Comparison of ENCODE assay signal across 1 cellular context in genomic region chr2:88016086-88016947, GRCh38.
A peak's percentile ranks its signal among the peaks of the same experiment; 100 is the strongest.
TF ChIP-seq lines count a peak whose summit lies in the region.

Gene RNU2-63P, minus strand, starts transcription at chr2:88016547.

TF ChIP-seq in H1, 55 proteins besides CTCF, POLR2A, EP300 and RAD21 (continued from another document):
- TF ChIP-seq ATF2 (IDR thresholded peaks at IDR 0.05; ENCODE audit: low read length) (peak; percentile 96), CHD2 (IDR thresholded peaks at IDR 0.05; ENCODE audit: low read length) (peak; percentile 10; the same call in 1 of the 2 replicates), SAP30 (IDR thresholded peaks at IDR 0.05; ENCODE audit: insufficient read depth, insufficient replicate concordance, low read length) (no peak), CTBP2 (IDR thresholded peaks at IDR 0.05; ENCODE audit: borderline replicate concordance, insufficient read depth, insufficient read length, low read length) (no peak), CHD7 (IDR thresholded peaks at IDR 0.05; ENCODE audit: insufficient replicate concordance, low read length) (peak; percentile 88), SIRT6 (IDR thresholded peaks at IDR 0.05; ENCODE audit: low read length) (no peak), RXRA (IDR thresholded peaks at IDR 0.05; ENCODE audit: insufficient read depth, low read depth, low read length) (no peak), SIX5 (IDR thresholded peaks at IDR 0.05; ENCODE audit: low read depth, low read length) (no peak), CHD1 (IDR thresholded peaks at IDR 0.05; ENCODE audit: low read depth, low read length) (no peak), KDM4A (IDR thresholded peaks at IDR 0.05; ENCODE audit: low read depth, low read length, severe bottlenecking) (no peak), TAF7 (optimal IDR thresholded peaks at IDR 0.05; ENCODE audit: borderline replicate concordance, low read depth, low read length) (peak; percentile 100), E2F6 (IDR thresholded peaks at IDR 0.05) (no peak), SUZ12 (IDR thresholded peaks at IDR 0.05; ENCODE audit: low read length) (no peak), PHF8 (conservative IDR thresholded peaks at IDR 0.05; ENCODE audit: low read depth, low read length) (0 out of 2 replicates have a peak, but pooled peaks have one; percentile 4), NANOG (IDR thresholded peaks at IDR 0.05; ENCODE audit: insufficient read depth, low read depth, low read length, poor library complexity, severe bottlenecking) (no peak), CBX8 (IDR thresholded peaks at IDR 0.05; ENCODE audit: borderline replicate concordance, low read depth, low read length) (no peak), CEBPB (IDR thresholded peaks at IDR 0.05; ENCODE audit: low read depth, low read length) (no peak), FOSL1 (IDR thresholded peaks at IDR 0.05; ENCODE audit: insufficient read depth, low read depth, low read length) (no peak), JUND (IDR thresholded peaks at IDR 0.05; ENCODE audit: low read length) (peak; percentile 82), TEAD4 (IDR thresholded peaks at IDR 0.05; ENCODE audit: low read depth, low read length) (no peak), EGR1 (IDR thresholded peaks at IDR 0.05; ENCODE audit: borderline replicate concordance, low read depth, low read length) (peak; percentile 93), HDAC6 (IDR thresholded peaks at IDR 0.05; ENCODE audit: low read depth, low read length) (no peak), SP4 (IDR thresholded peaks at IDR 0.05; ENCODE audit: low read length) (peak; percentile 75), JUN (IDR thresholded peaks at IDR 0.05; ENCODE audit: low read depth, low read length) (no peak), EZH2 (IDR thresholded peaks at IDR 0.05; ENCODE audit: low read depth, low read length, severe bottlenecking) (no peak), MAFK (IDR thresholded peaks at IDR 0.05; ENCODE audit: low read depth, low read length) (0 out of 2 replicates have a peak, but pooled peaks have one; percentile 1), KDM1A (IDR thresholded peaks at IDR 0.05; ENCODE audit: borderline replicate concordance, low read length) (no peak), HDAC2 (IDR thresholded peaks at IDR 0.05; ENCODE audit: borderline replicate concordance in 1 of 2, low read depth in 2 of 2, low read length in 2 of 2) (peak in 1 of 2 experiments; percentile 58; a peak in 2 of 4 replicates), GABPA (IDR thresholded peaks at IDR 0.05; ENCODE audit: borderline replicate concordance, insufficient read depth, low read length) (no peak), GTF2F1 (IDR thresholded peaks at IDR 0.05; ENCODE audit: borderline replicate concordance, low read depth, low read length) (peak; percentile 100), ZNF274 (IDR thresholded peaks at IDR 0.05; ENCODE audit: borderline replicate concordance, extremely low read depth, low read length) (no peak), POU5F1 (IDR thresholded peaks at IDR 0.05; ENCODE audit: low read depth, low read length) (no peak), SP1 (IDR thresholded peaks at IDR 0.05; ENCODE audit: low read depth, low read length) (peak; percentile 94), ASH2L (IDR thresholded peaks at IDR 0.05; ENCODE audit: low read length) (no peak), SP2 (IDR thresholded peaks at IDR 0.05; ENCODE audit: low read length) (no peak), KDM5A (IDR thresholded peaks at IDR 0.05; ENCODE audit: low read length) (no peak), TCF12 (IDR thresholded peaks at IDR 0.05; ENCODE audit: low read depth, low read length) (0 out of 2 replicates have a peak, but pooled peaks have one; percentile 62), CBX5 (IDR thresholded peaks at IDR 0.05; ENCODE audit: low read depth, low read length) (no peak), BRCA1 (IDR thresholded peaks at IDR 0.05; ENCODE audit: low read depth, low read length) (no peak), USF2 (IDR thresholded peaks at IDR 0.05; ENCODE audit: low read length) (no peak), MAX (IDR thresholded peaks at IDR 0.05) (no peak), RNF2 (IDR thresholded peaks at IDR 0.05; ENCODE audit: borderline replicate concordance, low read depth, low read length, missing control alignments, poor library complexity, severe bottlenecking) (no peak), BACH1 (IDR thresholded peaks at IDR 0.05; ENCODE audit: low read length) (no peak), TAF1 (IDR thresholded peaks at IDR 0.05; ENCODE audit: low read depth, low read length) (peak; percentile 6; the same call in 1 of the 2 replicates), ATF3 (IDR thresholded peaks at IDR 0.05; ENCODE audit: insufficient read depth, low read depth, low read length) (no peak), YY1 (IDR thresholded peaks at IDR 0.05; ENCODE audit: low read depth, low read length) (peak; percentile 49; the same call in 1 of the 2 replicates), NRF1 (IDR thresholded peaks at IDR 0.05; ENCODE audit: low read depth, low read length) (peak; percentile 20; the same call in 1 of the 2 replicates), SRF (IDR thresholded peaks at IDR 0.05; ENCODE audit: low read depth, low read length) (peak; percentile 1; the same call in 1 of the 2 replicates), RFX5 (IDR thresholded peaks at IDR 0.05; ENCODE audit: borderline replicate concordance, low read depth, low read length) (no peak), SIN3A (conservative IDR thresholded peaks at IDR 0.05 in 1 of 2, IDR thresholded peaks at IDR 0.05 in 1 of 2; ENCODE audit: low read depth in 1 of 2, low read length in 2 of 2) (peak in 1 of 2 experiments; percentile 89; a peak in 1 of 4 replicates), TBP (IDR thresholded peaks at IDR 0.05; ENCODE audit: low read depth, low read length) (peak; percentile 98)
